21 cellular contexts compared by ENCODE assay signal in the genomic region with DNA sequence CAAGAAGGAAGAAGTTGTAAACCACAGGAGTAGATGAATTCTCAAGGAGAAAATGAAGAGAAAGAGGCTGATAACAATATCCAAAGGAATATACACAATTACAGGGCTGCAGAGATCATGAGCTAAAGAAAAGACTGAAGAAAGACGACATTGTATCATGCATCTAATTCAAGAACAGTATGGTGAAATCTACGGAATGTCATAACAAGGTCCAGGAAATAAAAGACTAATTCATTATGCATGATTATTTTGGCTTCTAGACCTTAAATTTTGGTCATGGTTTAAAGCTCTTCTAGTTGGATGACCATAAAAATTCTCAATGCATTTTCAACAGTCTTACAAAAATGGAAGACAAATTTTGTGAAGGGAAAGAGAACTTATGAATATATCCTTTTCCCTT.
DNase-seq lines count a peak whose midpoint lies in the region; ATAC-seq, FAIRE-seq and TF ChIP-seq lines count a peak whose summit lies in the region.
"Had no signal": no experiment of that assay in that cellular context is flagged by ENCODE, and none has a peak within 500 bp of the region (broad histone marks: within the 10 kb centered on the region; RNA-seq: fewer than 3 reads in every experiment).

No MANE protein-coding gene starts in this region.

- H3K4me1 ChIP-seq in astrocyte (ENCODE audit: insufficient read depth, low read length) (peaks cover 39% of the 10 kb centered on the region), psoas muscle (peaks cover 40% of the 10 kb centered on the region), BE2C (0 out of 2 replicates have a peak, but pooled peaks cover 4% of the 10 kb centered on the region), breast epithelium (no peaks in the 10 kb centered on the region)

- H3K36me3 Mint-ChIP-seq in CD14-positive monocyte = peaks cover 0 to 3% of the 10 kb centered on the region in 2 donors
- no peaks in the 10 kb centered on the region for H3K36me3 Mint-ChIP-seq in astrocyte (ENCODE audit: low read depth, unreplicated experiment)
- no peaks in the 10 kb centered on the region for H3K36me3 Mint-ChIP-seq in CD4-positive, alpha-beta T cell (ENCODE audit: low read depth)
- H3K36me3 Mint-ChIP-seq: CD8-positive, alpha-beta T cell had no signal

- H3K4me3 Mint-ChIP-seq in CD14-positive monocyte = no peak overlapping the region
- H3K4me3 Mint-ChIP-seq in astrocyte (ENCODE audit: unreplicated experiment) = no peak overlapping the region
- no peak overlapping the region for H3K4me3 Mint-ChIP-seq in CD4-positive, alpha-beta T cell
- H3K4me3 Mint-ChIP-seq: CD8-positive, alpha-beta T cell had no signal

- H3K27me3 Mint-ChIP-seq in CD14-positive monocyte (ENCODE audit: low read depth in 3 of 3) (peaks cover 0 to 3% (median 2%) of the 10 kb centered on the region in 3 donors), astrocyte (ENCODE audit: low read depth, unreplicated experiment) (no peaks in the 10 kb centered on the region)
- H3K27me3 Mint-ChIP-seq in CD4-positive, alpha-beta T cell = no peaks in the 10 kb centered on the region

- CTCF ChIA-PET in CD4-positive, alpha-beta T cell (lab: Charles Lee) = interaction anchor here (1.3 kb wide), 1 partner anchor 21 kb away, joined by 4 read pairs; no protein-coding TSS in a partner anchor

- POLR2A ChIA-PET in CD4-positive, alpha-beta T cell (lab: Charles Lee) = no interaction called here

- H3K27ac ChIP-seq in astrocyte (ENCODE audit: low read depth, low read length) (no peak overlapping the region), psoas muscle (peak overlapping the region; percentile 96), breast epithelium (no peak overlapping the region)
- no peak overlapping the region for H3K27ac ChIP-seq in CD4-positive, alpha-beta T cell (ENCODE audit: low read depth, low read length)
- H3K27ac ChIP-seq: HL-60, KMS-11 had no signal

- FAIRE-seq in astrocyte (lab: Jason Lieb, UNC) = no peak
- FAIRE-seq: A204.1, H1 had no signal

- H3K27me3 ChIP-seq in astrocyte (ENCODE audit: insufficient read depth, low read length) (no peaks in the 10 kb centered on the region), psoas muscle (ENCODE audit: insufficient read depth in 3 of 3, low read length in 2 of 3) (no peaks in the 10 kb centered on the region), BE2C (no peaks in the 10 kb centered on the region), breast epithelium (no peaks in the 10 kb centered on the region)
- no peaks in the 10 kb centered on the region for H3K27me3 ChIP-seq in CD4-positive, alpha-beta T cell (ENCODE audit: control insufficient read depth, insufficient read depth, low read length)
- H3K27me3 ChIP-seq: MG63 had no signal

- TF ChIP-seq CTCF in CD14-positive monocyte (IDR thresholded peaks at IDR 0.05) (no peak), astrocyte (IDR thresholded peaks at IDR 0.05; ENCODE audit: insufficient read depth, low read depth, low read length) (no peak), fibroblast of pulmonary artery (IDR thresholded peaks at IDR 0.05; ENCODE audit: low read length, missing control alignments) (no peak), psoas muscle (IDR thresholded peaks at IDR 0.05) (no peak), BE2C (IDR thresholded peaks at IDR 0.05; ENCODE audit: low read depth, low read length) (no peak), breast epithelium (IDR thresholded peaks at IDR 0.05) (no peak)
- no peak for TF ChIP-seq CTCF in CD4-positive, alpha-beta T cell (IDR thresholded peaks at IDR 0.05)

- no peaks in the 10 kb centered on the region for H3K9me3 ChIP-seq in astrocyte (ENCODE audit: insufficient read depth, low read depth, low read length)
- no peaks in the 10 kb centered on the region for H3K9me3 ChIP-seq in psoas muscle
- H3K9me3 ChIP-seq in BE2C = no peaks in the 10 kb centered on the region
- H3K9me3 ChIP-seq in breast epithelium = no peaks in the 10 kb centered on the region
- no peaks in the 10 kb centered on the region for H3K9me3 ChIP-seq in CD4-positive, alpha-beta T cell (ENCODE audit: control insufficient read depth, low read length)
- H3K9me3 ChIP-seq: MG63 had no signal

- no peak overlapping the region for H3K4me2 ChIP-seq in astrocyte (ENCODE audit: low read length)
- H3K4me2 ChIP-seq: KMS-11 had no signal

- no peak overlapping the region for H2AFZ ChIP-seq in astrocyte (ENCODE audit: low read depth, low read length)

- no peak overlapping the region for H3K9ac ChIP-seq in astrocyte (ENCODE audit: low read length)
- H3K9ac ChIP-seq: KMS-11 had no signal

- ATAC-seq in psoas muscle = no peak
- ATAC-seq in CD4-positive, alpha-beta T cell (ENCODE audit: poor library complexity) = no peak
- ATAC-seq: CD8-positive, alpha-beta T cell; Panc1 had no signal

- H3K79me2 ChIP-seq in astrocyte (ENCODE audit: insufficient read depth, low read length) = no peaks in the 10 kb centered on the region

- DNase-seq in CD14-positive monocyte (ENCODE audit: low spot score) (no peak), astrocyte (ENCODE audit: low read depth) (no peak), fibroblast of pulmonary artery (ENCODE audit: low read depth) (peak; percentile 37), psoas muscle (no peak), BE2C (no peak), breast epithelium (ENCODE audit: low spot score in 2 of 2) (no peak)
- DNase-seq in effector CD4-positive, alpha-beta T cell = no peak
- DNase-seq in CD4-positive, alpha-beta T cell = no peak
- DNase-seq: CD8-positive, alpha-beta T cell; DMS 273 treated with DMSO at 0.1 percent for 48 hours; MG63; NCI-H1092 treated with DMSO at 0.1 percent for 48 hours; NCI-H1694 treated with DMSO at 0.1 percent for 48 hours; NCI-H446; NCI-H748 treated with DMSO at 0.1 percent for 48 hours; Right ventricle myocardium superior had no signal

- H3K27ac Mint-ChIP-seq in CD14-positive monocyte (peak overlapping the region; percentile 33 to 100 (median 82)), astrocyte (ENCODE audit: unreplicated experiment) (peak overlapping the region; percentile 71)
- H3K27ac Mint-ChIP-seq in CD4-positive, alpha-beta T cell = no peak overlapping the region
- H3K27ac Mint-ChIP-seq: CD8-positive, alpha-beta T cell had no signal

- H3K4me3 ChIP-seq in astrocyte (ENCODE audit: insufficient read depth, low read depth, low read length) (no peak overlapping the region), fibroblast of pulmonary artery (replicated peaks; ENCODE audit: low read depth, low read length) (no peak overlapping the region), psoas muscle (no peak overlapping the region), BE2C (ENCODE audit: low read depth, low read length) (no peak overlapping the region), breast epithelium (no peak overlapping the region)
- H3K4me3 ChIP-seq: MG63 had no signal

- no peaks in the 10 kb centered on the region for H4K20me1 ChIP-seq in astrocyte (ENCODE audit: insufficient read depth, low read length)

- H3K9me3 Mint-ChIP-seq in CD14-positive monocyte (peaks cover 0 to 3% (median 1%) of the 10 kb centered on the region in 7 donors), astrocyte (ENCODE audit: unreplicated experiment) (peaks cover 2% of the 10 kb centered on the region)
- no peaks in the 10 kb centered on the region for H3K9me3 Mint-ChIP-seq in CD4-positive, alpha-beta T cell
- H3K9me3 Mint-ChIP-seq: CD8-positive, alpha-beta T cell had no signal

- intact Hi-C loops in CD14-positive monocyte (cut with micrococcal nuclease) (loop anchor here in 1 of 2 donors (10.0 kb wide), 3 partner anchors 71 to 641 kb away; a partner anchor contains a TSS), psoas muscle (cut with DNase I) (loop anchor here (5.0 to 10.0 kb wide), 2 partner anchors 56 to 309 kb away; no protein-coding TSS in a partner anchor), breast epithelium (cut with DNase I; ENCODE audit: low total_unique reads) (no loop called here)
- intact Hi-C loops in CD4-positive, alpha-beta T cell (cut with DNase I, micrococcal nuclease) = no loop called here

- H3K4me1 Mint-ChIP-seq in CD14-positive monocyte (peaks cover 54% of the 10 kb centered on the region), astrocyte (ENCODE audit: low read depth, unreplicated experiment) (peaks cover 50% of the 10 kb centered on the region)
- H3K4me1 Mint-ChIP-seq in CD4-positive, alpha-beta T cell (ENCODE audit: low read depth) = peaks cover 17% of the 10 kb centered on the region

- no peaks in the 10 kb centered on the region for H3K36me3 ChIP-seq in astrocyte (ENCODE audit: insufficient read depth, low read length)
- H3K36me3 ChIP-seq in psoas muscle (ENCODE audit: insufficient read depth in 1 of 2, low read depth in 1 of 2) = no peaks in the 10 kb centered on the region
- no peaks in the 10 kb centered on the region for H3K36me3 ChIP-seq in BE2C
- H3K36me3 ChIP-seq in breast epithelium = no peaks in the 10 kb centered on the region
- H3K36me3 ChIP-seq: MG63 had no signal

- no peak for TF ChIP-seq POLR2A in breast epithelium (IDR thresholded peaks at IDR 0.05)

- WGBS in psoas muscle, 3 donors = 67 to 83% (median 75%) methylated on average over 2 of the region's 2 CpGs

Comparison
In these comparisons a context has a peak if more than half of its experiments do, and no peak if none do; other contexts are left out.
1. intact Hi-C loops: an anchor here in psoas muscle (5.0 to 10.0 kb wide); none called in breast epithelium and CD4-positive, alpha-beta T cell.